Comparison of ENCODE assay signal across 25 cellular contexts in genomic region chr15:70801111-70801510, GRCh38. TPM values are rescaled to one million over a fixed set of nuclear protein-coding genes. Genes with fewer than 3 reads are reported as not detected.
DNase-seq lines count a peak whose midpoint lies in the region; TF ChIP-seq lines count a peak whose summit lies in the region.
"Had no signal": no experiment of that assay in that cellular context is flagged by ENCODE, and none has a peak within 500 bp of the region (broad histone marks: within the 10 kb centered on the region; RNA-seq: fewer than 3 reads in every experiment).

No MANE protein-coding gene starts in this region.

- H3K27me3 Mint-ChIP-seq in endodermal cell (ENCODE audit: insufficient read depth) (no peaks in the 10 kb centered on the region), osteocyte (ENCODE audit: unreplicated experiment) (no peaks in the 10 kb centered on the region)
- H3K27me3 Mint-ChIP-seq: activated T-cell treated with anti-CD3 and anti-CD28 coated beads, Interleukin-2, amount 50 U/mL, for 24 hours; CD4-positive, CD25-positive, alpha-beta regulatory T cell; dendritic cell treated with granulocyte-macrophage colony-stimulating factor and Interleukin-4, amounts not matched to agents 40 ng/mL and 50 ng/mL, for 4 days had no signal

- H3K27me3 ChIP-seq in AG04450 (ENCODE audit: control insufficient read depth, insufficient read depth, low read length) = no peaks in the 10 kb centered on the region
- no peaks in the 10 kb centered on the region for H3K27me3 ChIP-seq in endodermal cell (ENCODE audit: control insufficient read depth, insufficient read depth, low read length, poor library complexity, severe bottlenecking)
- no peaks in the 10 kb centered on the region for H3K27me3 ChIP-seq in dorsolateral prefrontal cortex
- H3K27me3 ChIP-seq: gastrocnemius medialis, right lobe of liver had no signal

- POLR2A ChIA-PET in AG04450 (lab: Yijun Ruan, JAX) (interaction anchor here (1.8 to 2.1 kb wide), 2 partner anchors 11 to 99 kb away, joined by 7 to 8 read pairs; no protein-coding TSS in a partner anchor), HEK293T (lab: Yijun Ruan, JAX) (interaction anchor here (1.5 kb wide), 1 partner anchor 38 kb away, joined by 4 read pairs; the partner anchor contains the start of gene UACA)

- H3K36me3 Mint-ChIP-seq in endodermal cell (ENCODE audit: low read depth) (no peaks in the 10 kb centered on the region), osteocyte (ENCODE audit: unreplicated experiment) (no peaks in the 10 kb centered on the region)
- H3K36me3 Mint-ChIP-seq: activated naive CD4-positive, alpha-beta T cell treated with anti-CD3 and anti-CD28 coated beads, Interleukin-2, amount 50 U/mL, for 72 hours; brain; CD4-positive, CD25-positive, alpha-beta regulatory T cell had no signal

- H3K4me3 Mint-ChIP-seq in endodermal cell (no peak overlapping the region), osteocyte (ENCODE audit: unreplicated experiment) (no peak overlapping the region)
- H3K4me3 Mint-ChIP-seq: activated CD8-positive, alpha-beta T cell treated with anti-CD3 and anti-CD28 coated beads for 36 hours; activated T-cell treated with anti-CD3 and anti-CD28 coated beads, Interleukin-2, amount 50 U/mL, for 24 hours; brain; CD4-positive, CD25-positive, alpha-beta regulatory T cell; dendritic cell treated with granulocyte-macrophage colony-stimulating factor and Interleukin-4, amounts not matched to agents 40 ng/mL and 50 ng/mL, for 4 days; H9 had no signal

- H3K4me1 ChIP-seq in endodermal cell (ENCODE audit: control insufficient read depth, insufficient read depth, low read length) = no peaks in the 10 kb centered on the region

- no peak for DNase-seq in AG04450 (ENCODE audit: low read depth, low spot score)
- peak; percentile 26 for DNase-seq in RPMI8226
- peak; percentile 17 for DNase-seq in endodermal cell
- no peak for DNase-seq in osteocyte (ENCODE audit: extremely low spot score, unreplicated experiment)
- DNase-seq in GF-D8 (lab: John Stamatoyannopoulos, UW) = no peak
- DNase-seq in HEK293T (ENCODE audit: extremely low spot score) = no peak
- no peak for DNase-seq in dorsolateral prefrontal cortex
- no peak for DNase-seq in stimulated activated CD4-positive, alpha-beta T cell treated with anti-CD3 and anti-CD28 coated beads, Interleukin-12 subunit alpha, Interleukin-12 subunit beta, amount 100 ng/mL, for 4 hours
- DNase-seq: activated CD4-positive, CD25-positive, alpha-beta regulatory T cell; activated CD8-positive, alpha-beta T cell treated with anti-CD3 and anti-CD28 coated beads for 36 hours; activated T-cell treated with anti-CD3 and anti-CD28 coated beads, Interleukin-2, amount 50 U/mL, for 24 hours; CD4-positive, CD25-positive, alpha-beta regulatory T cell; DMS153; gastrocnemius medialis; H9; mucosa of descending colon; NCI-H526; OCI-M1; right lobe of liver; stimulated activated naive CD4-positive, alpha-beta T cell; T-helper 9 cell had no signal

- H3K4me1 Mint-ChIP-seq in endodermal cell (peaks cover 4% of the 10 kb centered on the region), osteocyte (ENCODE audit: unreplicated experiment) (peaks cover 82% of the 10 kb centered on the region)
- H3K4me1 Mint-ChIP-seq: CD4-positive, CD25-positive, alpha-beta regulatory T cell; H9 had no signal

- CTCF ChIA-PET in AG04450 (lab: Charles Lee) (interaction anchor here (2.4 to 2.5 kb wide), 2 partner anchors 11 to 78 kb away, joined by 15 to 16 read pairs; no protein-coding TSS in a partner anchor), HEK293T (lab: Yijun Ruan, JAX) (interaction anchor here (0.6 kb wide), 1 partner anchor 231 kb away, joined by 3 read pairs; no protein-coding TSS in a partner anchor)

- WGBS in endodermal cell (ENCODE audit: insufficient coverage in 1 of 2, insufficient read length in 1 of 2), 2 experiments = 95 to 96% methylated on average over 5 of the region's 5 CpGs

- no peaks in the 10 kb centered on the region for H3K36me3 ChIP-seq in endodermal cell (ENCODE audit: control insufficient read depth, insufficient read depth, low read length)
- H3K36me3 ChIP-seq: gastrocnemius medialis, right lobe of liver had no signal

- intact Hi-C loops in dorsolateral prefrontal cortex (cut with DNase I) = no loop called here

- TF ChIP-seq CTCF in AG04450 (IDR thresholded peaks at IDR 0.05; ENCODE audit: low read depth, low read length) (no peak), endodermal cell (conservative IDR thresholded peaks at IDR 0.05) (no peak), osteocyte (IDR thresholded peaks at IDR 0.05) (no peak), dorsolateral prefrontal cortex (IDR thresholded peaks at IDR 0.05 in 54 of 56, conservative IDR thresholded peaks at IDR 0.05 in 2 of 56; ENCODE audit: low read depth in 1 of 56, partially characterized antibody in 56 of 56) (no peak)

- peaks cover 10% of the 10 kb centered on the region for H3K9me3 Mint-ChIP-seq in endodermal cell
- no peaks in the 10 kb centered on the region for H3K9me3 Mint-ChIP-seq in osteocyte (ENCODE audit: unreplicated experiment)
- H3K9me3 Mint-ChIP-seq: activated CD8-positive, alpha-beta T cell treated with anti-CD3 and anti-CD28 coated beads for 36 hours; activated naive CD4-positive, alpha-beta T cell treated with anti-CD3 and anti-CD28 coated beads, Interleukin-2, amount 50 U/mL, for 72 hours; activated T-cell treated with anti-CD3 and anti-CD28 coated beads, Interleukin-2, amount 50 U/mL, for 24 hours; brain; CD4-positive, CD25-positive, alpha-beta regulatory T cell; dendritic cell treated with granulocyte-macrophage colony-stimulating factor and Interleukin-4, amounts not matched to agents 40 ng/mL and 50 ng/mL, for 4 days had no signal

- H3K27ac ChIP-seq in AG04450 (ENCODE audit: low read depth, low read length) = peak overlapping the region; percentile 25
- no peak overlapping the region for H3K27ac ChIP-seq in endodermal cell (ENCODE audit: low read depth, low read length)
- H3K27ac ChIP-seq in dorsolateral prefrontal cortex = peak overlapping the region in 1 of 59 donors; percentile 25
- H3K27ac ChIP-seq: SK-N-MC had no signal

- H3K9ac ChIP-seq in endodermal cell (ENCODE audit: extremely low read depth, low read length, poor library complexity, severe bottlenecking) = no peak overlapping the region

- no peak overlapping the region for H3K27ac Mint-ChIP-seq in endodermal cell
- H3K27ac Mint-ChIP-seq in osteocyte (ENCODE audit: unreplicated experiment) = peak overlapping the region; percentile 91
- H3K27ac Mint-ChIP-seq: activated CD8-positive, alpha-beta T cell treated with anti-CD3 and anti-CD28 coated beads for 36 hours; activated naive CD4-positive, alpha-beta T cell treated with anti-CD3 and anti-CD28 coated beads, Interleukin-2, amount 50 U/mL, for 72 hours; activated T-cell treated with anti-CD3 and anti-CD28 coated beads, Interleukin-2, amount 50 U/mL, for 24 hours; CD4-positive, CD25-positive, alpha-beta regulatory T cell; dendritic cell treated with granulocyte-macrophage colony-stimulating factor and Interleukin-4, amounts not matched to agents 40 ng/mL and 50 ng/mL, for 4 days; H9 had no signal

- no peaks in the 10 kb centered on the region; the same call in 1 of the 2 replicates for H3K9me3 ChIP-seq in AG04450 (ENCODE audit: control insufficient read depth, insufficient read depth, low read length)
- H3K9me3 ChIP-seq in endodermal cell (ENCODE audit: control insufficient read depth, low read length) = no peaks in the 10 kb centered on the region
- H3K9me3 ChIP-seq: gastrocnemius medialis, mucosa of descending colon, right lobe of liver had no signal

- H3K4me3 ChIP-seq in AG04450 (ENCODE audit: low read depth, low read length) (no peak overlapping the region), endodermal cell (ENCODE audit: low read length) (no peak overlapping the region), dorsolateral prefrontal cortex (no peak overlapping the region)
- H3K4me3 ChIP-seq: gastrocnemius medialis, mucosa of descending colon, right lobe of liver, SK-N-MC had no signal

TF ChIP-seq in HEK293T, 16 proteins besides CTCF, POLR2A, EP300 and RAD21:
- TF ChIP-seq TARDBP (IDR thresholded peaks at IDR 0.05) = no peak
- TF ChIP-seq HDGF (IDR thresholded peaks at IDR 0.05; ENCODE audit: borderline replicate concordance) = no peak
- no peak for TF ChIP-seq BHLHE40 (IDR thresholded peaks at IDR 0.05; ENCODE audit: borderline replicate concordance)
- no peak for TF ChIP-seq FOXK2 (IDR thresholded peaks at IDR 0.05)
- TF ChIP-seq ARNT (IDR thresholded peaks at IDR 0.05) = no peak
- no peak for TF ChIP-seq FOXA1 (IDR thresholded peaks at IDR 0.05)
TF ChIP-seq in HEK293T: peak in this region for 0.

RNA-seq across cellular contexts. Expression of gene UACA, which starts 37.8 kb away (rescaled TPM):
- polyA plus RNA-seq in AG04450 (2011; rRNA removed) = 133 and 134 TPM in 2 replicates
- polyA minus RNA-seq in AG04450 (2011; rRNA and poly(A)+ RNA removed) = 462 and 501 TPM in 2 replicates
- 10 to 100 TPM; 49.7 to 67.1 TPM for total RNA-seq in endodermal cell
- polyA plus RNA-seq in endodermal cell (2013, experiment 1 of 2) = 40.9 TPM
- 41.7 TPM for polyA plus RNA-seq in endodermal cell (2013, experiment 2 of 2)
- 259 and 264 TPM in 2 replicates for total RNA-seq in osteocyte
- 10 to 100 TPM in 115 of 120 experiments, 1 to 10 TPM in 5; 5.4 to 65.1 (median 20.5) TPM for total RNA-seq in dorsolateral prefrontal cortex
- total RNA-seq: CD4-positive, CD25-positive, alpha-beta regulatory T cell had no signal

RNA-seq across cellular contexts. Expression of gene LARP6, which starts 52.8 kb away (rescaled TPM):
- polyA plus RNA-seq in AG04450 (2011; rRNA removed) = 188 and 235 TPM in 2 replicates
- polyA minus RNA-seq in AG04450 (2011; rRNA and poly(A)+ RNA removed) = 96.5 and 111 TPM in 2 replicates
- total RNA-seq in endodermal cell (10 to 100 TPM; 24.0 to 24.9 TPM), osteocyte (119 and 123 TPM in 2 replicates), dorsolateral prefrontal cortex (100 to 1,000 TPM in 29 of 120 experiments, 10 to 100 TPM in 91; 31.8 to 211 (median 79.7) TPM)
- polyA plus RNA-seq in endodermal cell (2013, experiment 1 of 2) = 14.4 TPM
- polyA plus RNA-seq in endodermal cell (2013, experiment 2 of 2) = 11.8 TPM
- total RNA-seq: CD4-positive, CD25-positive, alpha-beta regulatory T cell had no signal
- polyA plus RNA-seq: CD4-positive, CD25-positive, alpha-beta regulatory T cell had no signal

Comparison
In these comparisons a context has a peak if more than half of its experiments do, and no peak if none do; other contexts are left out.
1. DNase-seq: peak in RPMI8226 (single experiment) and endodermal cell (single experiment); none in AG04450 (single experiment), osteocyte (single experiment), GF-D8 (single experiment), HEK293T (single experiment), dorsolateral prefrontal cortex (0 of 10) and stimulated activated CD4-positive, alpha-beta T cell treated with anti-CD3 and anti-CD28 coated beads, Interleukin-12 subunit alpha, Interleukin-12 subunit beta, amount 100 ng/mL, for 4 hours (single experiment).